Comparison of ENCODE assay signal across 11 cellular contexts in the genomic region with DNA sequence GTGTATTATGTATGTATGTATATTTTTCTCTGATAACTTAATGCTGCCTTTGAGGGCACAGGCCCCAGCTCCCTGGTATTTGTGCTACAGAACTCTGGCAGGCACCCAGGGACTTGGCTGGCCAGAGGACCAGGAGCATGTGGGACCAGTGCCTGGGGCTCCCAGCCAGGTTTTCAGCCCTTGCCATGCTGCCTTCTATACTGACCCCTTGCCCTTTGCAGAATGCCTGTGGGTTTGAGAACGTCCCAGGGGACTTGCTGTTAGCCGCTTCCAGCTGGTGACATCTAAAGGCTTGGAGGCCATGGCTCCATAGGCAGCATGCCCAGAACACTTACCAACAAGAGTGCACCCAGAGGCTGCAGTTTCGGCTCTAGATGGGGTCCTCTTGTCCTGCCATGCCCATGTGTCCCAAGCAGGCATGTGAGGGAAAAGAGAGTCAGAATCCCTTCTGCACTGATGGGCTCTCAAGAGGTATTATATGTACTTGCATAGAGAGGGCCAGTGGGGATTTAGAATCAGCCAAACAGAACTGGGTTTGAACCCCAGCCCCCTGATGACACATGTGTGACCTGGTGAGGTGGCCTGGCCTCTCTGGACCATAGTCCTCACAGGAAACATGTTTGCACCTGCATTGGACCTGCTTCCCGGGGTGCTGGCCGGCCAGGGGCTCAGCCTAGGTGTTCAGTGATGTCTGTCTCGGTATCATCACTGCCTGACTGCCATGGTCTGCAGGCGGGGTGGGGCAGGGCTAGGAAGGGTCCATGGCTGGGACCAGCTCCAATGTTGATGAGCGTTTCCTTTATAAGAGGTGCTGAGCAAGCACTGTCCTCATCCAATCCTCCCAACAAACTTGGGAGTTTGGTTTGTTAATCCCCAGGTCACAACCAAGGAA.
A peak's percentile ranks its signal among the peaks of the same experiment; 100 is the strongest.
DNase-seq lines count a peak whose midpoint lies in the region; ATAC-seq, FAIRE-seq and TF ChIP-seq lines count a peak whose summit lies in the region.
"Had no signal": no experiment of that assay in that cellular context is flagged by ENCODE, and none has a peak within 500 bp of the region (broad histone marks: within the 10 kb centered on the region; RNA-seq: fewer than 3 reads in every experiment).

No MANE protein-coding gene starts in this region.

- no peak for TF ChIP-seq EP300 in HepG2 (IDR thresholded peaks at IDR 0.05; ENCODE audit: low read depth in 2 of 2, low read length in 2 of 2)
- TF ChIP-seq EP300 in HepG2 (CRISPR knock-in tag; IDR thresholded peaks at IDR 0.05; ENCODE audit: borderline replicate concordance) = no peak

- POLR2A ChIA-PET in HepG2 (lab: Yijun Ruan, JAX) = no interaction called here

- ATAC-seq in HepG2 (no peak), right lobe of liver (peak; percentile 80 to 91 (median 87)), aorta (ENCODE audit: low FRiP score) (peak; percentile 86), GM18873 (IDR thresholded peaks at IDR 0.05; ENCODE audit: low FRiP score, unreplicated experiment) (no peak), GM18870 (IDR thresholded peaks at IDR 0.05; ENCODE audit: unreplicated experiment) (no peak)

- 75% methylated on average over 8 of the region's 8 CpGs for WGBS in liver
- 17% methylated on average over 3 of the region's 8 CpGs for WGBS in HepG2 (ENCODE audit: low lambda C conversion rate)
- WGBS in right lobe of liver (ENCODE audit: insufficient coverage, low coverage, low lambda C conversion rate, missing lambda C conversion rate) = 90% methylated on average over 2 of the region's 8 CpGs
- WGBS in aorta, 2 donors = 68 to 71% methylated on average over 8 of the region's 8 CpGs
- 91% methylated on average over 8 of the region's 8 CpGs for WGBS in hepatocyte (ENCODE audit: low lambda C conversion rate, missing lambda C conversion rate)

- no peak overlapping the region for H3K4me2 ChIP-seq in HepG2 (ENCODE audit: low read depth, low read length)
- H3K4me2 ChIP-seq in hepatocyte = no peak overlapping the region

- H2AFZ ChIP-seq in HepG2 (ENCODE audit: low read length) (no peak overlapping the region), hepatocyte (no peak overlapping the region)

- H3K27ac ChIP-seq in liver (ENCODE audit: low read depth in 1 of 2, low read length in 2 of 2) (no peak overlapping the region), HepG2 (ENCODE audit: extremely low read length, insufficient read depth, low read length) (no peak overlapping the region), colonic mucosa (peak overlapping the region; percentile 35), right lobe of liver (peak overlapping the region in 2 of 3 donors; percentile 58 to 64), aorta (ENCODE audit: low read depth in 1 of 2, low read length in 2 of 2) (no peak overlapping the region), hepatocyte (no peak overlapping the region)

- peaks cover 6 to 9% (median 7%) of the 10 kb centered on the region in 4 donors for H3K4me1 ChIP-seq in liver (ENCODE audit: control insufficient read depth in 4 of 4, insufficient read depth in 4 of 4, low read length in 3 of 4)
- peaks cover 8% of the 10 kb centered on the region; the same call in 1 of the 2 replicates for H3K4me1 ChIP-seq in HepG2 (ENCODE audit: insufficient read depth, low read length)
- no peaks in the 10 kb centered on the region for H3K4me1 ChIP-seq in colonic mucosa
- H3K4me1 ChIP-seq in right lobe of liver = peaks cover 0 to 32% (median 14%) of the 10 kb centered on the region in 4 donors
- H3K4me1 ChIP-seq in aorta (ENCODE audit: control insufficient read depth in 1 of 2, insufficient read depth in 2 of 2, low read length in 2 of 2) = no peaks in the 10 kb centered on the region
- H3K4me1 ChIP-seq in hepatocyte (ENCODE audit: insufficient read depth) = no peaks in the 10 kb centered on the region

- H3K27me3 ChIP-seq in liver (ENCODE audit: control insufficient read depth in 4 of 4, insufficient read depth in 4 of 4, low read length in 3 of 4) (no peaks in the 10 kb centered on the region), HepG2 (ENCODE audit: control insufficient read depth in 1 of 2, insufficient read depth in 2 of 2, low read length in 2 of 2) (peaks cover 2 to 11% of the 10 kb centered on the region in 2 experiments; a peak in 3 of 5 replicates), colonic mucosa (no peaks in the 10 kb centered on the region), right lobe of liver (no peaks in the 10 kb centered on the region), aorta (ENCODE audit: control insufficient read depth in 1 of 2, insufficient read depth in 2 of 2, low read length in 1 of 2) (no peaks in the 10 kb centered on the region), hepatocyte (no peaks in the 10 kb centered on the region)

- no TSS peak for BruUV-seq in HepG2 (replicated peaks; lab: Mats Ljungman, UMichigan)

- intact Hi-C loops in HepG2 (cut with micrococcal nuclease; ENCODE audit: unreplicated experiment) = no loop called here
- intact Hi-C loops in colonic mucosa (cut with DNase I) = no loop called here
- intact Hi-C loops in right lobe of liver (cut with DNase I) = loop anchor here in 1 of 2 donors (5.0 kb wide), 1 partner anchor 151 kb away; no protein-coding TSS in a partner anchor
- intact Hi-C loops in aorta (cut with DNase I) = loop anchor here in 1 of 2 donors (10.0 kb wide), 1 partner anchor 113 kb away; no protein-coding TSS in a partner anchor

- TF ChIP-seq CTCF in liver (IDR thresholded peaks at IDR 0.05; ENCODE audit: low read depth, low read length, missing input control) (no peak), HepG2 (CRISPR knock-in tag; IDR thresholded peaks at IDR 0.05) (no peak), colonic mucosa (IDR thresholded peaks at IDR 0.05) (no peak), right lobe of liver (IDR thresholded peaks at IDR 0.05) (no peak), hepatocyte (IDR thresholded peaks at IDR 0.05; ENCODE audit: poor library complexity) (no peak)

- CTCF ChIA-PET in HepG2 (lab: Yijun Ruan, JAX; ENCODE audit: low intra/inter-chr PET ratio, low total read pairs) = interaction anchor here (1.0 to 4.1 kb wide), 2 partner anchors 144 to 148 kb away, joined by 3 to 78 read pairs; no protein-coding TSS in a partner anchor

- DNase-seq in HepG2 (ENCODE audit: low spot score) (no peak), colonic mucosa (no peak), right lobe of liver (peak; percentile 89 to 98 (median 96)), aorta (peak; percentile 88 to 89), hepatocyte (ENCODE audit: low spot score) (no peak)
- DNase-seq: activated CD4-positive, alpha-beta T cell treated with anti-CD3 and anti-CD28 coated beads for 4 hours; AML-193; NCI-H146 had no signal

- H3K9ac ChIP-seq in liver (ENCODE audit: low read depth in 1 of 2, low read length in 2 of 2) (no peak overlapping the region), HepG2 (ENCODE audit: insufficient read depth, low read depth, low read length) (no peak overlapping the region), colonic mucosa (ENCODE audit: low read depth in 2 of 2, low read length in 2 of 2) (no peak overlapping the region)

- H3K79me2 ChIP-seq in HepG2 (ENCODE audit: insufficient read depth, low read length) (no peaks in the 10 kb centered on the region), hepatocyte (no peaks in the 10 kb centered on the region)

- H3K36me3 ChIP-seq in liver (ENCODE audit: control insufficient read depth in 4 of 4, insufficient read depth in 3 of 4, low read depth in 1 of 4, low read length in 3 of 4) (no peaks in the 10 kb centered on the region), HepG2 (replicated peaks in 1 of 2; ENCODE audit: control insufficient read depth in 1 of 2, insufficient read depth in 2 of 2, low read length in 2 of 2) (no peaks in the 10 kb centered on the region), colonic mucosa (no peaks in the 10 kb centered on the region), right lobe of liver (no peaks in the 10 kb centered on the region), aorta (ENCODE audit: control insufficient read depth in 1 of 2, insufficient read depth in 2 of 2, low read length in 1 of 2) (no peaks in the 10 kb centered on the region), hepatocyte (replicated peaks; ENCODE audit: insufficient read depth, low read depth) (no peaks in the 10 kb centered on the region)

- peak; percentile 60 to 73 for TF ChIP-seq RAD21 in liver (IDR thresholded peaks at IDR 0.05)
- TF ChIP-seq RAD21 in HepG2 (CRISPR knock-in tag; IDR thresholded peaks at IDR 0.05) = no peak

- H3K9me3 ChIP-seq in liver (ENCODE audit: control insufficient read depth in 4 of 4, low read length in 3 of 4) = no peaks in the 10 kb centered on the region
- H3K9me3 ChIP-seq in HepG2 (ENCODE audit: low read length) = no peaks in the 10 kb centered on the region
- no peaks in the 10 kb centered on the region for H3K9me3 ChIP-seq in colonic mucosa
- no peaks in the 10 kb centered on the region for H3K9me3 ChIP-seq in right lobe of liver
- no peaks in the 10 kb centered on the region for H3K9me3 ChIP-seq in aorta (ENCODE audit: control insufficient read depth, low read length)
- H3K9me3 ChIP-seq in hepatocyte (ENCODE audit: low read depth) = no peaks in the 10 kb centered on the region

- H3K4me3 ChIP-seq in liver (ENCODE audit: low read depth in 1 of 3, low read length in 3 of 3) (no peak overlapping the region), HepG2 (replicated peaks in 1 of 3; ENCODE audit: insufficient read depth in 1 of 3, low read depth in 2 of 3, low read length in 3 of 3) (no peak overlapping the region), colonic mucosa (no peak overlapping the region), right lobe of liver (no peak overlapping the region), aorta (ENCODE audit: low read length in 2 of 2) (no peak overlapping the region), hepatocyte (no peak overlapping the region)

- H4K20me1 ChIP-seq in HepG2 (ENCODE audit: insufficient read depth, low read length) (no peaks in the 10 kb centered on the region), hepatocyte (ENCODE audit: insufficient read depth, poor library complexity, severe bottlenecking) (no peaks in the 10 kb centered on the region)

- H3K9me2 ChIP-seq in hepatocyte (replicated peaks; ENCODE audit: insufficient read depth) = no peaks in the 10 kb centered on the region

- in situ Hi-C loops in HepG2 (cut with HindIII; ENCODE audit: extremely low pct_ligation_motif_present, low pct_unique_long_range_greater_than_20kb) = loop anchor here (5.0 kb wide), 1 partner anchor 146 kb away; no protein-coding TSS in a partner anchor

- no peak for FAIRE-seq in HepG2 (lab: Jason Lieb, UNC)

- TF ChIP-seq POLR2A in HepG2 (IDR thresholded peaks at IDR 0.05; ENCODE audit: insufficient read depth in 1 of 2, low read depth in 2 of 2, low read length in 2 of 2) = no peak
- no peak for TF ChIP-seq POLR2A in right lobe of liver (IDR thresholded peaks at IDR 0.05)

TF ChIP-seq in liver, 16 proteins besides CTCF, POLR2A, EP300 and RAD21 (continues in another document):
- TF ChIP-seq JUND (IDR thresholded peaks at IDR 0.05) (peak in 1 of 2 donors; percentile 39), NR2F2 (IDR thresholded peaks at IDR 0.05) (peak; percentile 88)

TF ChIP-seq in HepG2, 621 proteins besides CTCF, POLR2A, EP300 and RAD21:
- TF ChIP-seq ZNF775 (CRISPR knock-in tag; IDR thresholded peaks at IDR 0.05; ENCODE audit: borderline replicate concordance) (no peak), ZNF747 (CRISPR knock-in tag; IDR thresholded peaks at IDR 0.05; ENCODE audit: borderline replicate concordance) (no peak), ATF7-NPFF (CRISPR knock-in tag; IDR thresholded peaks at IDR 0.05; ENCODE audit: low read depth) (no peak)

Comparison
In these comparisons a context has a peak if more than half of its experiments do, and no peak if none do; other contexts are left out.
1. H3K27ac ChIP-seq: peak in colonic mucosa (single experiment) and right lobe of liver (2 of 3); none in liver (0 of 2), HepG2 (single experiment), aorta (0 of 2) and hepatocyte (single experiment).
2. ATAC-seq: peak in right lobe of liver (4 of 4) and aorta (single experiment); none in HepG2 (single experiment), GM18873 (single experiment) and GM18870 (single experiment).
3. DNase-seq: peak in right lobe of liver (3 of 3) and aorta (2 of 2); none in HepG2 (single experiment), colonic mucosa (single experiment) and hepatocyte (single experiment).